28 cellular contexts compared by ENCODE assay signal in the genomic region with DNA sequence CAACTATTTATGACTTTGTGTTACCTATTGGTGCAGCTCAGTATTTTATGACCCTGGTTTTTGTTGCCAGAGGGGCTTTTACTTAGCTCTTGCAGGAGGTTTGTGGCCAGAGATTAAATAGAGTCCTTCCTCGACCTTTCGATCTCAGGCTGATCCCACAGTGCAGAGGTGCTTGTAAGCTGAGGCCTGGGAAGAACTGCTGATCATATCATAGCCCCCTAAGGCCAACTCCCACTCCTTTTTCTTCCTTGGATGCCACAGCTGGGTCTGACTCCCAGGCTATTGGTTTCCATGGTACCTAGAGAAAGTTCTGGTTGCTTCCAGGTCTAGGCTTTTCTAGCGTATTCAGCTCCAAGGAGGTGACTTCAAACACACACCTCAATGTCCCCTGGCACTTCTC.
A peak's percentile ranks its signal among the peaks of the same experiment; 100 is the strongest.
DNase-seq lines count a peak whose midpoint lies in the region; TF ChIP-seq lines count a peak whose summit lies in the region.
"Had no signal": no experiment of that assay in that cellular context is flagged by ENCODE, and none has a peak within 500 bp of the region (broad histone marks: within the 10 kb centered on the region; RNA-seq: fewer than 3 reads in every experiment).

No MANE protein-coding gene starts in this region.

- H3K27me3 Mint-ChIP-seq in Caco-2 (ENCODE audit: insufficient read depth, unreplicated experiment) (no peaks in the 10 kb centered on the region), neural crest cell (ENCODE audit: low read depth) (no peaks in the 10 kb centered on the region)
- H3K27me3 Mint-ChIP-seq: activated naive CD4-positive, alpha-beta T cell treated with anti-CD3 and anti-CD28 coated beads, Interleukin-2, amount 50 U/mL, for 24 hours; naive thymus-derived CD4-positive, alpha-beta T cell; stimulated activated memory B cell treated with anti-CD40 and anti-IgM and Interleukin-4, amounts not matched to agents 10 μg/mL and 1 μg/mL and 100 μg/mL, for 72 hours had no signal

- H3K9me3 ChIP-seq in Caco-2 (no peaks in the 10 kb centered on the region), SJCRH30 (replicated peaks) (no peaks in the 10 kb centered on the region), hepatocyte (ENCODE audit: low read depth) (no peaks in the 10 kb centered on the region)
- H3K9me3 ChIP-seq: left ventricle myocardium inferior, Peyer's patch, upper lobe of right lung had no signal

- CTCF ChIA-PET in Caco-2 (lab: Charles Lee), result interaction anchor here (0.6 to 0.8 kb wide), 3 partner anchors 197 to 537 kb away, joined by 3 read pairs; no protein-coding TSS in a partner anchor

- H3K4me1 Mint-ChIP-seq in Caco-2 (ENCODE audit: low read depth, unreplicated experiment) (peaks cover 72% of the 10 kb centered on the region), neural crest cell (peaks cover 85% of the 10 kb centered on the region)

- H3K4me1 ChIP-seq in Caco-2, result peaks cover 56% of the 10 kb centered on the region
- H3K4me1 ChIP-seq in SJCRH30, result peaks cover 46% of the 10 kb centered on the region
- peaks cover 27% of the 10 kb centered on the region for H3K4me1 ChIP-seq in hepatocyte (ENCODE audit: insufficient read depth)

- peak overlapping the region; percentile 92 for H3K27ac Mint-ChIP-seq in Caco-2 (ENCODE audit: unreplicated experiment)
- H3K27ac Mint-ChIP-seq in neural crest cell (ENCODE audit: unreplicated experiment), result peak overlapping the region; percentile 63
- H3K27ac Mint-ChIP-seq: activated CD8-positive, alpha-beta T cell treated with anti-CD3 and anti-CD28 coated beads, Interleukin-2, amount 10 ng/mL, durations not matched to agents 7 days and 5 days; activated naive CD4-positive, alpha-beta T cell treated with anti-CD3 and anti-CD28 coated beads, Interleukin-2, amount 50 U/mL, for 24 hours; stimulated activated memory B cell treated with anti-CD40 and anti-IgM and Interleukin-4, amounts not matched to agents 10 μg/mL and 1 μg/mL and 100 μg/mL, for 72 hours had no signal

- H3K27me3 ChIP-seq in Caco-2 (replicated peaks; ENCODE audit: control insufficient read depth, insufficient read depth, low read length) (no peaks in the 10 kb centered on the region), SJCRH30 (no peaks in the 10 kb centered on the region), hepatocyte (no peaks in the 10 kb centered on the region)
- H3K27me3 ChIP-seq: Peyer's patch, upper lobe of right lung had no signal

- no peak overlapping the region for H3K4me3 Mint-ChIP-seq in Caco-2 (ENCODE audit: unreplicated experiment)
- no peak overlapping the region for H3K4me3 Mint-ChIP-seq in neural crest cell
- H3K4me3 Mint-ChIP-seq: activated CD8-positive, alpha-beta T cell treated with anti-CD3 and anti-CD28 coated beads, Interleukin-2, amount 10 ng/mL, durations not matched to agents 7 days and 5 days; activated naive CD4-positive, alpha-beta T cell treated with anti-CD3 and anti-CD28 coated beads, Interleukin-2, amount 50 U/mL, for 24 hours; naive thymus-derived CD4-positive, alpha-beta T cell; stimulated activated memory B cell treated with anti-CD40 and anti-IgM and Interleukin-4, amounts not matched to agents 10 μg/mL and 1 μg/mL and 100 μg/mL, for 72 hours had no signal

- H3K27ac ChIP-seq in SJCRH30 (peak overlapping the region; percentile 0; the same call in 1 of the 2 replicates), hepatocyte (peak overlapping the region; percentile 30)
- H3K27ac ChIP-seq: epithelial cell of prostate, left ventricle myocardium inferior, Peyer's patch, upper lobe of right lung had no signal

- no peak overlapping the region for H2AFZ ChIP-seq in hepatocyte

- H4K20me1 ChIP-seq in hepatocyte (ENCODE audit: insufficient read depth, poor library complexity, severe bottlenecking), result no peaks in the 10 kb centered on the region

- H3K9me3 Mint-ChIP-seq in Caco-2 (ENCODE audit: unreplicated experiment) (peaks cover 24% of the 10 kb centered on the region), neural crest cell (peaks cover 3% of the 10 kb centered on the region)
- H3K9me3 Mint-ChIP-seq: activated naive CD4-positive, alpha-beta T cell treated with anti-CD3 and anti-CD28 coated beads, Interleukin-2, amount 50 U/mL, for 24 hours; naive thymus-derived CD4-positive, alpha-beta T cell; stimulated activated memory B cell treated with anti-CD40 and anti-IgM and Interleukin-4, amounts not matched to agents 10 μg/mL and 1 μg/mL and 100 μg/mL, for 72 hours had no signal

- TF ChIP-seq CTCF in Caco-2 (IDR thresholded peaks at IDR 0.05; ENCODE audit: insufficient read depth in 1 of 2, low read depth in 1 of 2, low read length in 1 of 2, severe bottlenecking in 1 of 2, unreplicated experiment in 1 of 2) (no peak), hepatocyte (IDR thresholded peaks at IDR 0.05; ENCODE audit: poor library complexity) (no peak), neural crest cell (conservative IDR thresholded peaks at IDR 0.05) (no peak)

- no peaks in the 10 kb centered on the region for H3K79me2 ChIP-seq in hepatocyte

- no peaks in the 10 kb centered on the region for H3K36me3 ChIP-seq in Caco-2 (ENCODE audit: control insufficient read depth, insufficient read depth, low read length)
- no peaks in the 10 kb centered on the region for H3K36me3 ChIP-seq in SJCRH30
- H3K36me3 ChIP-seq in hepatocyte (replicated peaks; ENCODE audit: insufficient read depth, low read depth), result no peaks in the 10 kb centered on the region
- H3K36me3 ChIP-seq: left ventricle myocardium inferior, Peyer's patch, upper lobe of right lung had no signal

- H3K4me3 ChIP-seq in Caco-2 (ENCODE audit: low read depth, low read length), result no peak overlapping the region
- no peak overlapping the region for H3K4me3 ChIP-seq in SJCRH30
- no peak overlapping the region for H3K4me3 ChIP-seq in hepatocyte
- H3K4me3 ChIP-seq: left ventricle myocardium inferior, Peyer's patch, upper lobe of right lung had no signal

- BruUV-seq in Caco-2 (replicated peaks; lab: Mats Ljungman, UMichigan), result no TSS peak

- intact Hi-C loops in Caco-2 (cut with micrococcal nuclease; ENCODE audit: unreplicated experiment), result loop anchor here (2.0 to 5.0 kb wide), 3 partner anchors 246 to 325 kb away; a partner anchor contains a TSS

- H3K36me3 Mint-ChIP-seq in Caco-2 (ENCODE audit: insufficient read depth, unreplicated experiment) (peaks cover 6% of the 10 kb centered on the region), neural crest cell (ENCODE audit: low read depth) (no peaks in the 10 kb centered on the region)
- H3K36me3 Mint-ChIP-seq: activated naive CD4-positive, alpha-beta T cell treated with anti-CD3 and anti-CD28 coated beads, Interleukin-2, amount 50 U/mL, for 24 hours; stimulated activated memory B cell treated with anti-CD40 and anti-IgM and Interleukin-4, amounts not matched to agents 10 μg/mL and 1 μg/mL and 100 μg/mL, for 72 hours had no signal

- POLR2A ChIA-PET in Caco-2 (lab: Charles Lee), result interaction anchor here (0.5 to 1.1 kb wide), 2 partner anchors 10 to 1357 kb away, joined by 3 read pairs; no protein-coding TSS in a partner anchor

- H3K4me2 ChIP-seq in hepatocyte, result peak overlapping the region; percentile 20

- H3K9me2 ChIP-seq in hepatocyte (replicated peaks; ENCODE audit: insufficient read depth), result no peaks in the 10 kb centered on the region

- WGBS in hepatocyte (ENCODE audit: low lambda C conversion rate, missing lambda C conversion rate), result 59% methylated on average over 3 of the region's 3 CpGs

- DNase-seq in Caco-2 (peak; percentile 51 to 77), SJCRH30 (peak; percentile 7 to 46), hepatocyte (ENCODE audit: low spot score) (no peak), neural crest cell (ENCODE audit: low read depth, low spot score) (no peak), NCI-H526 (lab: John Stamatoyannopoulos, UW) (no peak), HuH-7.5 (ENCODE audit: low spot score) (no peak), NAMALWA (ENCODE audit: low spot score) (no peak), NCI-H1092 treated with DMSO at 0.1 percent for 48 hours (lab: John Stamatoyannopoulos, UW) (no peak)
- DNase-seq: 8988T; activated CD4-positive, alpha-beta T cell treated with anti-CD3 and anti-CD28 coated beads for 4 hours; activated CD8-positive, alpha-beta T cell treated with anti-CD3 and anti-CD28 coated beads, Interleukin-2, amount 10 ng/mL, durations not matched to agents 7 days and 5 days; C1 segment of cervical spinal cord; COR-L47; effector CD4-positive, alpha-beta T cell; GDM1; left ventricle myocardium inferior; naive thymus-derived CD4-positive, alpha-beta T cell; NCI-H1105; NCI-H187 treated with DMSO at 0.1 percent for 48 hours; NCI-H524 treated with DMSO at 0.1 percent for 48 hours; Peyer's patch; SIG-M5; substantia nigra; SW 1271; upper lobe of right lung had no signal

Comparison
In these comparisons a context has a peak if more than half of its experiments do, and no peak if none do; other contexts are left out.
1. DNase-seq: peak in Caco-2 (2 of 2) and SJCRH30 (2 of 2); none in hepatocyte (single experiment), neural crest cell (single experiment), NCI-H526 (0 of 2), HuH-7.5 (single experiment), NAMALWA (single experiment) and NCI-H1092 treated with DMSO at 0.1 percent for 48 hours (single experiment).